In the genomic region with DNA sequence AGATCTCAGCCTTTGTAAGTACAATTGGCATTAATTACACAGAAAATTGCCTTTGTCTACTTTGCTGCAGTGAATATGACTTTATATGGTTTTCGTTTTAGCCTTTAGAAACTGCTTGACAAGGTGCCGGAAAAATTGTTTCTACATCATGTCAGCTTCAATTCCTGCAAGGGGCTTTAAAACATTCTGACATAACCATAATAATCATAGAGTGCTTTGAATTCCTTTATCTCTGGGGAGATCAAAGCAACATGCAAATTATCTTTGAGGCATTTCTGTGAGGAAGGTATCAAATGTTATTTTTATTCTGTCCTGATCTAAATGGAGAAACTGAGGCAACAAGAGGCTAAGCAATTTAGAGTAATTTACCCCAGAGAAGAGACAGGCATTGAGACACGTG, we compare ENCODE assay signal across 38 cellular contexts. TPM values are rescaled to one million over a fixed set of nuclear protein-coding genes. Genes with fewer than 3 reads are reported as not detected.
"Had no signal": no experiment of that assay in that cellular context is flagged by ENCODE, and none has a peak within 500 bp of the region (broad histone marks: within the 10 kb centered on the region; RNA-seq: fewer than 3 reads in every experiment).

No MANE protein-coding gene starts in this region.

- H3K9me3 ChIP-seq: MG63 had no signal

- H3K27me3 ChIP-seq: MG63 had no signal

- H3K4me3 ChIP-seq: MG63 had no signal

- H3K36me3 ChIP-seq: MG63 had no signal

- DNase-seq: Karpas-422, Kasumi-1, MG63, MM.1S, MV-4-11, NCI-H1048, NCI-H1092, NCI-H1092 treated with DMSO at 0.1 percent for 48 hours, NCI-H1105, NCI-H1105 treated with DMSO at 0.1 percent for 48 hours, NCI-H1417, NCI-H1417 treated with DMSO at 0.1 percent for 48 hours, NCI-H1436, NCI-H1436 treated with DMSO at 0.1 percent for 48 hours, NCI-H146, NCI-H1694, NCI-H187, NCI-H187 treated with DMSO at 0.1 percent for 48 hours, NCI-H1930, NCI-H2029, NCI-H2029 treated with DMSO at 0.1 percent for 48 hours, NCI-H2081, NCI-H2081 treated with DMSO at 0.1 percent for 48 hours, NCI-H2107, NCI-H2171, NCI-H2171 treated with DMSO at 0.1 percent for 48 hours, NCI-H2227 treated with DMSO at 0.1 percent for 48 hours, NCI-H226, NCI-H345, NCI-H446, NCI-H446 treated with DMSO at 0.1 percent for 48 hours, NCI-H510A, NCI-H510A treated with DMSO at 0.1 percent for 48 hours, NCI-H524, NCI-H524 treated with DMSO at 0.1 percent for 48 hours had no signal

RNA-seq across cellular contexts. Expression of a gene that starts 57.8 kb away (rescaled TPM):
- total RNA-seq: LHCN-M2, M059J, MCF 10A had no signal
